23 cellular contexts compared by ENCODE assay signal in the genomic region with DNA sequence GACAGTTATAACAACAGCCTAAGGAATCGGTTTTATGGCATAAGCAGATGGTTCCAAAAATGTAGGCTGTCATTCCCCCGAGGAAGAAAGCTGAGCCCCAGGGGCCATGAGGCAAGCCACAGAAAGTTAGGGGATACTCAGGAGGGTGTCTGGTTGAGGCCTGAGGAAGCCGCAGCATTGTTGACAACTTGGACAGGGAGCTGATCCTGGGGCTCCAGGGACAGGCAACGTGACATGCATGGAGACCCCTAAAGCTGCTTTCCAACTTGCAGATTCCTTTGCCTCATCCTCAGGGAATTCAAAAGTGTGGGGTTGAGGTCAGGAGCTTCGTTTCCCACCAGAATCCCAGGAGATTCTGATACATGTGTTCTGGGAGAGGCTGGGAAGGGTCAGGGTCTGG. TPM values are rescaled to one million over a fixed set of nuclear protein-coding genes. Genes with fewer than 3 reads are reported as not detected.
DNase-seq lines count a peak whose midpoint lies in the region; ATAC-seq and TF ChIP-seq lines count a peak whose summit lies in the region.
"Had no signal": no experiment of that assay in that cellular context is flagged by ENCODE, and none has a peak within 500 bp of the region (broad histone marks: within the 10 kb centered on the region; RNA-seq: fewer than 3 reads in every experiment).

No MANE protein-coding gene starts in this region.

- 58% methylated on average over 5 of the region's 5 CpGs for WGBS in heart right ventricle, 2 donors

- H3F3A ChIP-seq in neural progenitor cell (ENCODE audit: low read depth) = no peaks in the 10 kb centered on the region

- H3K4me3 ChIP-seq in heart right ventricle (no peak overlapping the region), neural progenitor cell (no peak overlapping the region)
- no peak overlapping the region for H3K4me3 ChIP-seq in BLaER1 treated with 17β-estradiol and CSF1 and Interleukin-3, amounts not matched to agents 10 nM and 100 nM
- H3K4me3 ChIP-seq: A549, GM12878, GM23338 had no signal

- peaks cover 20% of the 10 kb centered on the region for H3K27me3 Mint-ChIP-seq in neural progenitor cell (ENCODE audit: insufficient read depth, low read depth)
- H3K27me3 Mint-ChIP-seq in natural killer cell (ENCODE audit: low read depth in 2 of 2) = peaks cover 0 to 3% of the 10 kb centered on the region in 2 donors
- H3K27me3 Mint-ChIP-seq: CD4-positive, CD25-positive, alpha-beta regulatory T cell had no signal

- H3K36me3 ChIP-seq in heart right ventricle = no peaks in the 10 kb centered on the region
- no peaks in the 10 kb centered on the region for H3K36me3 ChIP-seq in BLaER1 treated with 17β-estradiol and CSF1 and Interleukin-3, amounts not matched to agents 10 nM and 100 nM
- H3K36me3 ChIP-seq in neural progenitor cell = no peaks in the 10 kb centered on the region
- H3K36me3 ChIP-seq: BE2C had no signal

- H3K36me3 Mint-ChIP-seq in neural progenitor cell (no peaks in the 10 kb centered on the region), natural killer cell (no peaks in the 10 kb centered on the region)
- H3K36me3 Mint-ChIP-seq: CD4-positive, CD25-positive, alpha-beta regulatory T cell; CD8-positive, alpha-beta T cell had no signal

- H3K27ac ChIP-seq in heart right ventricle (no peak overlapping the region), neural progenitor cell (no peak overlapping the region)
- no peak overlapping the region for H3K27ac ChIP-seq in BLaER1 treated with 17β-estradiol and CSF1 and Interleukin-3, amounts not matched to agents 10 nM and 100 nM
- H3K27ac ChIP-seq: A549, C4-2B had no signal

- no peaks in the 10 kb centered on the region for H3K79me2 ChIP-seq in neural progenitor cell (ENCODE audit: low read depth)

- H3K4me1 Mint-ChIP-seq in neural progenitor cell = peaks cover 10% of the 10 kb centered on the region
- H3K4me1 Mint-ChIP-seq in natural killer cell = no peaks in the 10 kb centered on the region
- H3K4me1 Mint-ChIP-seq: CD4-positive, CD25-positive, alpha-beta regulatory T cell had no signal

- H2AFZ ChIP-seq in neural progenitor cell (replicated peaks) = no peak overlapping the region
- H2AFZ ChIP-seq: GM23338 had no signal

- peak overlapping the region; percentile 0 for H3K27ac Mint-ChIP-seq in neural progenitor cell
- H3K27ac Mint-ChIP-seq in natural killer cell = no peak overlapping the region
- H3K27ac Mint-ChIP-seq: CD4-positive, CD25-positive, alpha-beta regulatory T cell; CD8-positive, alpha-beta T cell; GM23338; H9 had no signal

- peak overlapping the region in 9 of 11 experiments; percentile 23 to 83 (median 71); a peak in 17 of 22 replicates for H3K4me2 ChIP-seq in BLaER1 treated with 17β-estradiol and CSF1 and Interleukin-3, amounts not matched to agents 10 nM and 100 nM
- H3K4me2 ChIP-seq in neural progenitor cell = no peak overlapping the region
- H3K4me2 ChIP-seq: A549, GM23338 had no signal

- peak in 5 of 8 donors; percentile 16 to 77 (median 43) for ATAC-seq in heart right ventricle
- ATAC-seq in Right ventricle myocardium inferior = no peak
- ATAC-seq in natural killer cell = no peak
- ATAC-seq: A549; CD8-positive, alpha-beta T cell; GM12878; HCT116 had no signal

- TF ChIP-seq CTCF in heart right ventricle (IDR thresholded peaks at IDR 0.05) = no peak
- no peak for TF ChIP-seq CTCF in neural progenitor cell (IDR thresholded peaks at IDR 0.05)
- TF ChIP-seq CTCF in GM10266 (IDR thresholded peaks at IDR 0.05; ENCODE audit: control insufficient read depth, insufficient read depth, low read depth, missing control alignments) = no peak
- TF ChIP-seq CTCF in natural killer cell (IDR thresholded peaks at IDR 0.05) = no peak

- H3K27me3 ChIP-seq in heart right ventricle (peaks cover 0 to 52% (median 34%) of the 10 kb centered on the region in 7 donors), neural progenitor cell (peaks cover 3% of the 10 kb centered on the region)
- H3K27me3 ChIP-seq in BLaER1 treated with 17β-estradiol and CSF1 and Interleukin-3, amounts not matched to agents 10 nM and 100 nM = peaks cover 0 to 4% (median 0%) of the 10 kb centered on the region in 11 experiments; a peak in 4 of 22 replicates
- H3K27me3 ChIP-seq: BE2C had no signal

- no peak overlapping the region for H3K9ac ChIP-seq in BLaER1 treated with 17β-estradiol and CSF1 and Interleukin-3, amounts not matched to agents 10 nM and 100 nM
- H3K9ac ChIP-seq in neural progenitor cell = no peak overlapping the region

- DNase-seq in heart right ventricle (peak in 1 of 2 donors; percentile 27), Right ventricle myocardium inferior (ENCODE audit: missing footprints) (no peak), neural progenitor cell (ENCODE audit: low spot score) (no peak), NCI-H82 treated with DMSO at 0.1 percent for 48 hours (lab: John Stamatoyannopoulos, UW; ENCODE audit: unreplicated experiment) (no peak), GM10266 (ENCODE audit: extremely low spot score) (no peak), natural killer cell (no peak)
- DNase-seq: 8988T; ACHN; AML-193; BE2C; Caco-2; CD4-positive, CD25-positive, alpha-beta regulatory T cell; CD8-positive, alpha-beta T cell; DMS153; DND-41; H9 had no signal

- no peaks in the 10 kb centered on the region for H3K9me3 ChIP-seq in heart right ventricle
- H3K9me3 ChIP-seq in BLaER1 treated with 17β-estradiol and CSF1 and Interleukin-3, amounts not matched to agents 10 nM and 100 nM (replicated peaks in 1 of 11) = no peaks in the 10 kb centered on the region
- H3K9me3 ChIP-seq in neural progenitor cell (ENCODE audit: low read depth) = no peaks in the 10 kb centered on the region
- H3K9me3 ChIP-seq: A549, BE2C, Caco-2 had no signal

- no peak overlapping the region for H3K4me3 Mint-ChIP-seq in neural progenitor cell
- no peak overlapping the region for H3K4me3 Mint-ChIP-seq in natural killer cell
- H3K4me3 Mint-ChIP-seq: CD4-positive, CD25-positive, alpha-beta regulatory T cell; CD8-positive, alpha-beta T cell; GM23338; H9 had no signal

- intact Hi-C loops in heart right ventricle (cut with DNase I) = loop anchor here in 1 of 10 donors (5.0 kb wide), 1 partner anchor 162 kb away; no protein-coding TSS in a partner anchor
- intact Hi-C loops in Right ventricle myocardium inferior (cut with DNase I) = no loop called here
- intact Hi-C loops in natural killer cell (cut with micrococcal nuclease) = no loop called here

- H3K9me3 Mint-ChIP-seq in neural progenitor cell (no peaks in the 10 kb centered on the region), natural killer cell (no peaks in the 10 kb centered on the region)
- H3K9me3 Mint-ChIP-seq: CD8-positive, alpha-beta T cell; GM23338; H9 had no signal

- H3K4me1 ChIP-seq in heart right ventricle (no peaks in the 10 kb centered on the region), neural progenitor cell (peaks cover 12% of the 10 kb centered on the region)
- H3K4me1 ChIP-seq in BLaER1 treated with 17β-estradiol and CSF1 and Interleukin-3, amounts not matched to agents 10 nM and 100 nM = peaks cover 0 to 33% (median 25%) of the 10 kb centered on the region in 10 experiments; a peak in 15 of 20 replicates
- H3K4me1 ChIP-seq: A549, Caco-2 had no signal

- peaks cover 0 to 8% (median 0%) of the 10 kb centered on the region in 11 experiments; a peak in 1 of 22 replicates for H4K20me1 ChIP-seq in BLaER1 treated with 17β-estradiol and CSF1 and Interleukin-3, amounts not matched to agents 10 nM and 100 nM
- no peaks in the 10 kb centered on the region for H4K20me1 ChIP-seq in neural progenitor cell (ENCODE audit: low read depth)

RNA-seq across cellular contexts. Expression of a gene that starts 20.9 kb away (rescaled TPM):
- total RNA-seq in heart right ventricle (1 to 10 TPM in 1 of 10 donors, under 1 TPM in 8, not detected in 1; 0.08 to 1.2 (median 0.32) TPM), Right ventricle myocardium inferior (not detected), neural progenitor cell (ENCODE audit: low replicate concordance) (0.50 and 1.8 TPM in 2 replicates), natural killer cell (not detected)
- under 1 TPM; 0.07 TPM for polyA plus RNA-seq in heart right ventricle
- total RNA-seq: CD4-positive, CD25-positive, alpha-beta regulatory T cell; CD8-positive, alpha-beta T cell; GM12878; H4 had no signal

Comparison
In these comparisons a context has a peak if more than half of its experiments do, and no peak if none do; other contexts are left out.
1. ATAC-seq: peak in heart right ventricle (5 of 8); none in Right ventricle myocardium inferior (single experiment) and natural killer cell (0 of 3).